17 cellular contexts compared by ENCODE assay signal in the genomic region with DNA sequence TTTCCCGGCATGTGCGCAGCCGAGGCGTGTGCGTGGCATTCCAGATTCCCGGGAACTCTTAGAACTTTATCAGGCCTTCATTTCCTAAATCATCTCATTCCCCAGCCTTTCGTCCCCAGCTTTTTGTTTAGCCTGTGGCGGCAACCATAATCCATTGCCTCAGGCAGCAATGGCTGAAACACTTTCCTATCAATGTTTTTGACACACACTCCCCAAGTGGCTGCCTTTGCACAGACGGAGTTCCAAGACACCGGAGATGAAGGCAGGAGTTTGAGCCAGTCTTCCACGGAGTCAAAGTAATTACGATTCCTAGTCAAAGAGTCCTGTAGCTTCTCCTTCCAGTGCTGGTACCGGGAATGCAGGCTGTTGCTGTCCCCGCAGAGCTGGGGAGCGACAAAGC.
DNase-seq lines count a peak whose midpoint lies in the region; ATAC-seq and TF ChIP-seq lines count a peak whose summit lies in the region.
"Had no signal": no experiment of that assay in that cellular context is flagged by ENCODE, and none has a peak within 500 bp of the region (broad histone marks: within the 10 kb centered on the region; RNA-seq: fewer than 3 reads in every experiment).

No MANE protein-coding gene starts in this region.

- H3K79me2 ChIP-seq in GM23338 (replicated peaks; ENCODE audit: insufficient read depth) (no peaks in the 10 kb centered on the region), neural progenitor cell (ENCODE audit: low read depth) (no peaks in the 10 kb centered on the region)

- no peak for TF ChIP-seq POLR2A in testis (IDR thresholded peaks at IDR 0.05)

- H3K4me3 Mint-ChIP-seq in GM23338 = no peak overlapping the region
- H3K4me3 Mint-ChIP-seq in neural progenitor cell = no peak overlapping the region
- H3K4me3 Mint-ChIP-seq: CD14-positive monocyte; CD4-positive, alpha-beta memory T cell; H9 had no signal

- 56 to 73% methylated on average over 15 of the region's 15 CpGs for WGBS in testis, 2 donors

- H3K4me2 ChIP-seq in GM23338 (no peak overlapping the region), neural progenitor cell (no peak overlapping the region)
- H3K4me2 ChIP-seq: BLaER1 had no signal

- no peaks in the 10 kb centered on the region for H3K9me3 Mint-ChIP-seq in GM23338
- H3K9me3 Mint-ChIP-seq in neural progenitor cell = peaks cover 18% of the 10 kb centered on the region
- H3K9me3 Mint-ChIP-seq: H9 had no signal

- H3K9me2 ChIP-seq in GM23338 (ENCODE audit: insufficient read depth) = no peaks in the 10 kb centered on the region

- ATAC-seq in GM23338 (no peak), HG03095 (IDR thresholded peaks at IDR 0.05; ENCODE audit: unreplicated experiment) (no peak), HG03565 (IDR thresholded peaks at IDR 0.05; ENCODE audit: unreplicated experiment) (no peak)

- H3K9ac ChIP-seq in neural progenitor cell = no peak overlapping the region
- H3K9ac ChIP-seq: BLaER1 had no signal

- TF ChIP-seq CTCF in GM23338 (conservative IDR thresholded peaks at IDR 0.05; ENCODE audit: low read depth in 2 of 2) (no peak), neural progenitor cell (IDR thresholded peaks at IDR 0.05) (no peak), testis (IDR thresholded peaks at IDR 0.05) (no peak)

- intact Hi-C loops in testis (cut with DNase I; ENCODE audit: low total_unique reads) = no loop called here

- peak; percentile 26 for DNase-seq in activated CD8-positive, alpha-beta memory T cell treated with anti-CD3 and anti-CD28 coated beads for 24 hours
- DNase-seq in activated CD8-positive, alpha-beta memory T cell treated with anti-CD3 and anti-CD28 coated beads, Interleukin-2, amount 50 U/mL, for 48 hours = no peak
- DNase-seq in GM23338 (ENCODE audit: low spot score) (no peak), neural progenitor cell (ENCODE audit: low spot score) (no peak), testis (peak; percentile 11)
- DNase-seq: 8988T; CD4-positive, alpha-beta memory T cell; DMS153; DMS79; GDM1; GOT3 had no signal

- no peaks in the 10 kb centered on the region for H3K9me3 ChIP-seq in neural progenitor cell (ENCODE audit: low read depth)
- no peaks in the 10 kb centered on the region for H3K9me3 ChIP-seq in testis

- no peaks in the 10 kb centered on the region for H4K20me1 ChIP-seq in GM23338 (replicated peaks; ENCODE audit: insufficient read depth)
- H4K20me1 ChIP-seq in neural progenitor cell (ENCODE audit: low read depth) = no peaks in the 10 kb centered on the region
- H4K20me1 ChIP-seq: BLaER1 had no signal

- H3K27me3 Mint-ChIP-seq in GM23338 (ENCODE audit: insufficient read depth, low read depth, poor library complexity) = peaks cover 2% of the 10 kb centered on the region
- H3K27me3 Mint-ChIP-seq in neural progenitor cell (ENCODE audit: insufficient read depth, low read depth) = peaks cover 2% of the 10 kb centered on the region

- H3K27ac Mint-ChIP-seq in GM23338 = no peak overlapping the region
- H3K27ac Mint-ChIP-seq in neural progenitor cell = no peak overlapping the region
- H3K27ac Mint-ChIP-seq: CD14-positive monocyte; CD4-positive, alpha-beta memory T cell; H9 had no signal

- H2AFZ ChIP-seq in GM23338 (0 out of 2 replicates have a peak overlapping the region, but pooled peaks have one; percentile 28), neural progenitor cell (replicated peaks) (peak overlapping the region; percentile 10)

- H3K36me3 ChIP-seq in GM23338 (ENCODE audit: insufficient read depth) (no peaks in the 10 kb centered on the region), neural progenitor cell (no peaks in the 10 kb centered on the region), testis (ENCODE audit: low read depth, missing control alignments) (no peaks in the 10 kb centered on the region)

- H3K36me3 Mint-ChIP-seq in GM23338 (ENCODE audit: low read depth) (no peaks in the 10 kb centered on the region), neural progenitor cell (no peaks in the 10 kb centered on the region)
- H3K36me3 Mint-ChIP-seq: CD14-positive monocyte; CD4-positive, alpha-beta memory T cell had no signal

- H3K27ac ChIP-seq in GM23338 (ENCODE audit: low read depth) = no peak overlapping the region
- H3K27ac ChIP-seq in neural progenitor cell = no peak overlapping the region
- H3K27ac ChIP-seq in testis = no peak overlapping the region
- H3K27ac ChIP-seq: BLaER1, HL-60 had no signal

- H3K4me1 Mint-ChIP-seq in GM23338 (no peaks in the 10 kb centered on the region), neural progenitor cell (peaks cover 1% of the 10 kb centered on the region)
- H3K4me1 Mint-ChIP-seq: CD14-positive monocyte, H9 had no signal

- H3K4me1 ChIP-seq in GM23338 (ENCODE audit: insufficient read depth) = no peaks in the 10 kb centered on the region
- no peaks in the 10 kb centered on the region for H3K4me1 ChIP-seq in neural progenitor cell
- no peaks in the 10 kb centered on the region for H3K4me1 ChIP-seq in testis

- no peaks in the 10 kb centered on the region for H3K27me3 ChIP-seq in GM23338 (ENCODE audit: insufficient read depth)
- H3K27me3 ChIP-seq in neural progenitor cell = peaks cover 48% of the 10 kb centered on the region
- H3K27me3 ChIP-seq in testis = no peaks in the 10 kb centered on the region
- H3K27me3 ChIP-seq: BLaER1 had no signal

- H3F3A ChIP-seq in GM23338 (replicated peaks; ENCODE audit: low read depth) (no peaks in the 10 kb centered on the region), neural progenitor cell (ENCODE audit: low read depth) (peaks cover 2% of the 10 kb centered on the region)

- H3K4me3 ChIP-seq in GM23338 (no peak overlapping the region), neural progenitor cell (no peak overlapping the region), testis (peak overlapping the region in 1 of 2 donors; percentile 39)
- H3K4me3 ChIP-seq: BLaER1 had no signal

TF ChIP-seq in GM23338, 12 proteins besides CTCF, POLR2A, EP300 and RAD21 (continues in another document):
- TF ChIP-seq ZNF462 (CRISPR knock-in tag; IDR thresholded peaks at IDR 0.05) = no peak
- TF ChIP-seq, protein P1, sequence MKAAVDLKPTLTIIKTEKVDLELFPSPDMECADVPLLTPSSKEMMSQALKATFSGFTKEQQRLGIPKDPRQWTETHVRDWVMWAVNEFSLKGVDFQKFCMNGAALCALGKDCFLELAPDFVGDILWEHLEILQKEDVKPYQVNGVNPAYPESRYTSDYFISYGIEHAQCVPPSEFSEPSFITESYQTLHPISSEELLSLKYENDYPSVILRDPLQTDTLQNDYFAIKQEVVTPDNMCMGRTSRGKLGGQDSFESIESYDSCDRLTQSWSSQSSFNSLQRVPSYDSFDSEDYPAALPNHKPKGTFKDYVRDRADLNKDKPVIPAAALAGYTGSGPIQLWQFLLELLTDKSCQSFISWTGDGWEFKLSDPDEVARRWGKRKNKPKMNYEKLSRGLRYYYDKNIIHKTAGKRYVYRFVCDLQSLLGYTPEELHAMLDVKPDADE (IDR thresholded peaks at IDR 0.05) = no peak

Comparison
In these comparisons a context has a peak if more than half of its experiments do, and no peak if none do; other contexts are left out.
1. DNase-seq: peak in activated CD8-positive, alpha-beta memory T cell treated with anti-CD3 and anti-CD28 coated beads for 24 hours (single experiment) and testis (single experiment); none in activated CD8-positive, alpha-beta memory T cell treated with anti-CD3 and anti-CD28 coated beads, Interleukin-2, amount 50 U/mL, for 48 hours (single experiment), GM23338 (single experiment) and neural progenitor cell (single experiment).